1 cellular context compared by ENCODE assay signal in the genomic region with DNA sequence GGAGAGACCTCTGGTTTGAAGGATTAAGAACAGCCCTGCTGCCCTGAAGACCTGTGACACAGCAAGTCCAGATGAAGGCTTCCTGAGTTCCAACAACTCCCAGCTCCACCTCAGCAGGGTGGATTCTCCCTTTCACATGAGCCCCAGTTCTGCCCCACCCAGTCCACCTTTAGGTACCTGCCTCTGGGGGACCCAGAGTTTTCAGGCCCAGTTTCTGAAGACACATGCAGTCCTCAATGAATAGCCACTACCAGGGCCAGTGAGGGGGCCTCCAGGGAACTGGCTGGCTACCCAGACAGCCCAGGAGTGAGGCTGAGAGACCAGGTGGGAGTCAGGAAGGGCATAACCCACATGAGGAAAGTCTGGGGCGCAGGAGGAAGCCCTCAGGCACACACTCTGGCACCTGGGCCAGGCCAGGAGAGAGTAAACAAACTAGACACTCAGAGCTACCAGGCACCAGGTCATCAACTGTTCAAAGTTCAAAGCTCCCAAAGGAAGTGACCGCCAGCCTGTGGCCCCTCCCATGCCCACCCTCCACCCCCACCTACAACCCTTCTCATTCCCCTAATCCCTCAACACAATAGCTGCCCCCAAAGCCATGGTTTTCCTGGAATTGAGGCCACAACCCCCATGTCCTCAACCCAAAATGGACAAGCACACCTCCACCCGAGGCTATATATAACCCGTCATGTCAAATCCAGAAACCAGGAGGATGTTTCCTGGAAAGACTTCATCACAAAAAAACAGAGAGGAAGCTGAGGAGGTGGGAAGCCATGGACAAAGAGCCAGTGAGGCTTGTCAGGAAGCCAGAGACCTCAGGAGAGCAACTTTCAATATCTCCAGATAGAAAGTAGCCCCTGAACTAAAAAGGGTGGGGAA.
TF ChIP-seq lines count a peak whose summit lies in the region.

No MANE protein-coding gene starts in this region.

TF ChIP-seq in K562, 482 proteins besides CTCF, POLR2A, EP300 and RAD21 (continued from another document and continues in another):
- TF ChIP-seq, protein P1, sequence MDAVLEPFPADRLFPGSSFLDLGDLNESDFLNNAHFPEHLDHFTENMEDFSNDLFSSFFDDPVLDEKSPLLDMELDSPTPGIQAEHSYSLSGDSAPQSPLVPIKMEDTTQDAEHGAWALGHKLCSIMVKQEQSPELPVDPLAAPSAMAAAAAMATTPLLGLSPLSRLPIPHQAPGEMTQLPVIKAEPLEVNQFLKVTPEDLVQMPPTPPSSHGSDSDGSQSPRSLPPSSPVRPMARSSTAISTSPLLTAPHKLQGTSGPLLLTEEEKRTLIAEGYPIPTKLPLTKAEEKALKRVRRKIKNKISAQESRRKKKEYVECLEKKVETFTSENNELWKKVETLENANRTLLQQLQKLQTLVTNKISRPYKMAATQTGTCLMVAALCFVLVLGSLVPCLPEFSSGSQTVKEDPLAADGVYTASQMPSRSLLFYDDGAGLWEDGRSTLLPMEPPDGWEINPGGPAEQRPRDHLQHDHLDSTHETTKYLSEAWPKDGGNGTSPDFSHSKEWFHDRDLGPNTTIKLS (IDR thresholded peaks at IDR 0.05; ENCODE audit: borderline replicate concordance, low read depth) = no peak
- TF ChIP-seq ZFPM2 (CRISPR knock-in tag; IDR thresholded peaks at IDR 0.05) (no peak), ATF1 (CRISPR knock-in tag; IDR thresholded peaks at IDR 0.05) (no peak), ATF1 (tag; IDR thresholded peaks at IDR 0.05) (no peak), RB1 (IDR thresholded peaks at IDR 0.05; ENCODE audit: low read depth) (no peak), TSC22D4 (tag; IDR thresholded peaks at IDR 0.05) (no peak), SREBF2 (CRISPR knock-in tag; IDR thresholded peaks at IDR 0.05) (no peak), XRCC4 (IDR thresholded peaks at IDR 0.05; ENCODE audit: extremely low read depth, insufficient read depth, insufficient read length) (no peak), TAF1 (IDR thresholded peaks at IDR 0.05; ENCODE audit: control insufficient read depth, extremely low read depth, insufficient read depth, low read length, severe bottlenecking) (peak; percentile 24), GATA2 (CRISPR knock-in tag; IDR thresholded peaks at IDR 0.05) (no peak), CBFA2T2 (conservative IDR thresholded peaks at IDR 0.05) (no peak), ZC3H11A (IDR thresholded peaks at IDR 0.05; ENCODE audit: low read depth, low read length) (no peak), CAMTA2 (CRISPR knock-in tag; conservative IDR thresholded peaks at IDR 0.05) (no peak), NR2C2 (CRISPR knock-in tag; IDR thresholded peaks at IDR 0.05) (no peak), NR2C2 (tag; IDR thresholded peaks at IDR 0.05) (peak; percentile 42; the same call in 1 of the 2 replicates), KDM5B (IDR thresholded peaks at IDR 0.05; ENCODE audit: insufficient replicate concordance, low read depth, low read length) (peak; percentile 5), ZBTB33 (CRISPR knock-in tag; IDR thresholded peaks at IDR 0.05) (no peak), STAT5A (IDR thresholded peaks at IDR 0.05; ENCODE audit: borderline replicate concordance, low read length) (peak; percentile 40; the same call in 1 of the 2 replicates), ZBED1 (IDR thresholded peaks at IDR 0.05) (no peak), MCM5 (IDR thresholded peaks at IDR 0.05; ENCODE audit: low read depth) (no peak), HOMEZ (CRISPR knock-in tag; IDR thresholded peaks at IDR 0.05) (no peak), ETS2 (tag; IDR thresholded peaks at IDR 0.05; ENCODE audit: borderline replicate concordance, poor library complexity, severe bottlenecking) (no peak), RBM34 (IDR thresholded peaks at IDR 0.05; ENCODE audit: borderline replicate concordance, insufficient read depth, low read length) (no peak), MEIS2 (IDR thresholded peaks at IDR 0.05; ENCODE audit: partially characterized antibody) (peak; percentile 73), ZNF12 (CRISPR knock-in tag; IDR thresholded peaks at IDR 0.05) (no peak), ARNT (IDR thresholded peaks at IDR 0.05) (no peak), ZBTB1 (CRISPR knock-in tag; IDR thresholded peaks at IDR 0.05; ENCODE audit: borderline replicate concordance, low read depth) (no peak), SLC30A9 (CRISPR knock-in tag; IDR thresholded peaks at IDR 0.05) (no peak), HMGN3 (IDR thresholded peaks at IDR 0.05; ENCODE audit: borderline replicate concordance, extremely low read depth, insufficient read length, low read depth, low read length) (no peak), ZNF668 (CRISPR knock-in tag; IDR thresholded peaks at IDR 0.05) (no peak), PRDM10 (IDR thresholded peaks at IDR 0.05; ENCODE audit: partially characterized antibody) (peak; percentile 21), SMAD1 (IDR thresholded peaks at IDR 0.05; ENCODE audit: low read depth, low read length, partially characterized antibody) (no peak), CTCFL (IDR thresholded peaks at IDR 0.05; ENCODE audit: borderline replicate concordance, insufficient read depth, low read depth, low read length, poor library complexity, severe bottlenecking) (no peak), DLX4 (CRISPR knock-in tag; IDR thresholded peaks at IDR 0.05) (no peak), THRB (CRISPR knock-in tag; conservative IDR thresholded peaks at IDR 0.05) (no peak)
- TF ChIP-seq, protein P2, sequence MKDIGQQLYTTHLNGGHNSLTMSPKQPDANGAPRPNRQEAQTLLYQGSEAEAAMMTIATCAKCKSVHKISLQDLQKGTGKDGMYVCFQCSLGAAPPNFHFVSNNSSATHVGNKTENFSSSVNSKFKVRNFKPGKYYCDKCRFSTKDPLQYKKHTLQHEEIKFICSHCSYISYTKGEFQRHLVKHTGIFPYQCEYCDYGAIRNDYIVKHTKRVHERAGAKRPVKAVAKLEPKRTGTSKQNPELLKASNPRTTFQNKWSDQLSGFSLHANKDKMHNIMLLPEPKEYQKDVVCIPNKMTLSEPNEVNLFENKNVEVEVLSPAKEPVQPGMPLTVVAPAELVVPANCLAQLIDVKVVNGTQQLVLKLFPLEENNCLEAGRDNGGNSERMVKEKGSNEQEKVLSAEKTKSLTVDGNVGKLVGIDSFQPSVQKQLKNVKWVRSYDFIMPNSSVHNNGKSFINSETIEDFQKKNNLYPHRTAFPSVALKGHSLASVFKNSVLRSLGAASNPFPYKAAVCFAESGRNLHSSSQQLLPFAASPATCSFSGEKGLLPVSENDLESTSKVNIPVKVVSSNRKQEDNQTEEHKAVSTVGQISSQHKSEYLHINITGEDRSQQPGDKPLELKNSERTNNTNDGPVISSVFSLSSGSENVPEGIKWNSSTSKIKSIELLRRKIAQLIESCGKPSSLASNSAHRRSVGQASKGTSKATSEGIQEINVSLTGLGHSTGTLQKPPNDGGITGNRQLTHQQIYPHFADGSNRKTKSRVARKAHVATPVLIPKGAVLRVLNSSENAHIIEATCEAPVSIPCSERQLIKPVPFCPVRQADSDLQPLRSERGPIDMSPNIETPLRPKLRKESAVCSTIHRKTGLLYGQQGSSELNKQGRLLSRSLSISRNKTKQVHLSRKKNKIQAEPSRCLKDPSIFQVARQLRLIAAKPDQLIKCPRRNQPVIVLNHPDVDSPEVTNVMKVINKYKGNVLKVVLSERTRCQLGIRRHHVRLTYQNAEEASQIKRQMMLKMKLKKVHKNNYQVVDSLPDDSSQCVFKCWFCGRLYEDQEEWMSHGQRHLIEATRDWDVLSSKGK (CRISPR knock-in tag; IDR thresholded peaks at IDR 0.05) = no peak
- TF ChIP-seq, protein P3, sequence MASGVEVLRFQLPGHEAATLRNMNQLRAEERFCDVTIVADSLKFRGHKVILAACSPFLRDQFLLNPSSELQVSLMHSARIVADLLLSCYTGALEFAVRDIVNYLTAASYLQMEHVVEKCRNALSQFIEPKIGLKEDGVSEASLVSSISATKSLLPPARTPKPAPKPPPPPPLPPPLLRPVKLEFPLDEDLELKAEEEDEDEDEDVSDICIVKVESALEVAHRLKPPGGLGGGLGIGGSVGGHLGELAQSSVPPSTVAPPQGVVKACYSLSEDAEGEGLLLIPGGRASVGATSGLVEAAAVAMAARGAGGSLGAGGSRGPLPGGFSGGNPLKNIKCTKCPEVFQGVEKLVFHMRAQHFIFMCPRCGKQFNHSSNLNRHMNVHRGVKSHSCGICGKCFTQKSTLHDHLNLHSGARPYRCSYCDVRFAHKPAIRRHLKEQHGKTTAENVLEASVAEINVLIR (CRISPR knock-in tag; IDR thresholded peaks at IDR 0.05) = no peak
